1 cellular context compared by ENCODE assay signal in the genomic region with DNA sequence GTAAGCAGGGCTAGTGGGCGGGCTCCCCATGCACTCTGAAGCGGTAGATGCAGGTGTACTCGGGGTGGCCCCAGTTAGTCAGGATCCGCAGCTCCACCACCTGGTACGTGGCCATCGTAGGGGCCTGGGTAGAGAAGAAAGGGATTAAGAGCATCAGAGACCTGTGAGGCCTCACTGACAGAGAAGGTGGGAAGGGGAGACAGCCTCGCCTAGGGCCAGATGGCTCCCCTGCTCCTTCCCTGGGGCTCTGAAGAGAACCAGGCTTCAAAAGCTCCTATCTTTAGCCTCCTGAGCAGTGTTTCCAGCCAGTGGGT.
TF ChIP-seq lines count a peak whose summit lies in the region.

No MANE protein-coding gene starts in this region.

TF ChIP-seq in GM12878, 131 proteins besides CTCF, POLR2A, EP300 and RAD21:
- TF ChIP-seq PML (IDR thresholded peaks at IDR 0.05; ENCODE audit: low read length), result 0 out of 2 replicates have a peak, but pooled peaks have one; percentile 6
- TF ChIP-seq POLR2AphosphoS5 (IDR thresholded peaks at IDR 0.05; ENCODE audit: low read length), result peak; percentile 36
- TF ChIP-seq CUX1 (IDR thresholded peaks at IDR 0.05; ENCODE audit: insufficient replicate concordance, low read depth, low read length), result no peak
